In the genomic region with DNA sequence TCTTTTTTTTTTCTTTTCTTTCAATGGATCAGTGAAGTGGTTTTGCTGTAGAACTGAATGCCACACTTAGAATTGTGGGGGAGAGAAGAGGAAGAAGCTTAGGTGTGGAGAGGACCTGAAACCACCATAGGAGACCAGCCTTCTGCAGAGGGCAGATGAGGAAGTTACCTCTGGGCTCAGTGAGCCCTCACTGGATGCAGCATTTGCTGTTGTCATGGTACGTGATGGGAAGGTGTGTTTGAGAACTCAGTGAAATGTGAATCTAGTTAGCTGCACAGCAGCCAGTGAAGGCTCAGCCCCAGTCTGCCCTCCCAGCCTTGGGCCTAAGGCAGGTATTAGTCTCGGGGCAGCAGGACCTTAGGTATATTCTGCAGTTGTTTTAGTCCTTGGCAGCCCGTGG, we compare ENCODE assay signal across 9 cellular contexts. TPM values are rescaled to one million over a fixed set of nuclear protein-coding genes. Genes with fewer than 3 reads are reported as not detected.
DNase-seq lines count a peak whose midpoint lies in the region; ATAC-seq and TF ChIP-seq lines count a peak whose summit lies in the region.
"Had no signal": no experiment of that assay in that cellular context is flagged by ENCODE, and none has a peak within 500 bp of the region (broad histone marks: within the 10 kb centered on the region; RNA-seq: fewer than 3 reads in every experiment).

No MANE protein-coding gene starts in this region.

- H3K27ac ChIP-seq in spleen: peak overlapping the region; percentile 8 to 76 (median 66)
- H3K27ac ChIP-seq: thoracic aorta had no signal

- H3K36me3 ChIP-seq in spleen: peaks cover 0 to 36% (median 30%) of the 10 kb centered on the region in 6 donors

- H3K27ac Mint-ChIP-seq in activated CD8-positive, alpha-beta memory T cell treated with anti-CD3 and anti-CD28 coated beads, Interleukin-2, amount 10 ng/mL, durations not matched to agents 7 days and 5 days: peak overlapping the region; percentile 78

- 52 to 64% (median 58%) methylated on average over 3 of the region's 3 CpGs for WGBS in spleen, 5 donors

- TF ChIP-seq CTCF in spleen (IDR thresholded peaks at IDR 0.05 in 8 of 11, conservative IDR thresholded peaks at IDR 0.05 in 3 of 11): no peak

- H3K36me3 Mint-ChIP-seq in activated CD8-positive, alpha-beta memory T cell treated with anti-CD3 and anti-CD28 coated beads, Interleukin-2, amount 10 ng/mL, durations not matched to agents 7 days and 5 days: peaks cover 71% of the 10 kb centered on the region

- peaks cover 0 to 71% (median 49%) of the 10 kb centered on the region in 6 donors for H3K4me1 ChIP-seq in spleen

- peak; percentile 84 for ATAC-seq in activated CD8-positive, alpha-beta memory T cell treated with anti-CD3 and anti-CD28 coated beads, Interleukin-2, amount 10 ng/mL, durations not matched to agents 7 days and 5 days
- peak; percentile 100 for ATAC-seq in HG02938 (IDR thresholded peaks at IDR 0.05; ENCODE audit: unreplicated experiment)

- intact Hi-C loops in spleen (cut with DNase I; ENCODE audit: low total_unique reads): no loop called here

- H3K9me3 ChIP-seq in spleen: no peaks in the 10 kb centered on the region
- H3K9me3 ChIP-seq: thoracic aorta had no signal

- H3K27me3 Mint-ChIP-seq in activated CD8-positive, alpha-beta memory T cell treated with anti-CD3 and anti-CD28 coated beads, Interleukin-2, amount 10 ng/mL, durations not matched to agents 7 days and 5 days: no peaks in the 10 kb centered on the region

- H3K27me3 ChIP-seq in spleen (replicated peaks in 1 of 7): no peaks in the 10 kb centered on the region

- H3K4me1 Mint-ChIP-seq in activated CD8-positive, alpha-beta memory T cell treated with anti-CD3 and anti-CD28 coated beads, Interleukin-2, amount 10 ng/mL, durations not matched to agents 7 days and 5 days: peaks cover 69% of the 10 kb centered on the region

- no peak overlapping the region for H3K4me3 Mint-ChIP-seq in activated CD8-positive, alpha-beta memory T cell treated with anti-CD3 and anti-CD28 coated beads, Interleukin-2, amount 10 ng/mL, durations not matched to agents 7 days and 5 days

- CTCF ChIA-PET in activated CD8-positive, alpha-beta memory T cell treated with anti-CD3 and anti-CD28 coated beads, Interleukin-2, amount 10 ng/mL, durations not matched to agents 7 days and 5 days (lab: Charles Lee): interaction anchor here (1.5 kb wide), 2 partner anchors 11 to 24 kb away, joined by 5 to 6 read pairs; no protein-coding TSS in a partner anchor

- in situ Hi-C loops in ACHN (cut with HindIII; ENCODE audit: low pct_ligation_motif_present, low pct_unique_long_range_greater_than_20kb, low sequenced_read_pairs): no loop called here

- no peak for DNase-seq in activated CD8-positive, alpha-beta memory T cell treated with anti-CD3 and anti-CD28 coated beads, Interleukin-2, amount 10 ng/mL, durations not matched to agents 7 days and 5 days
- no peak for DNase-seq in activated CD8-positive, alpha-beta memory T cell treated with anti-CD3 and anti-CD28 coated beads, Interleukin-2, amount 50 U/mL, for 48 hours
- DNase-seq in spleen (peak; percentile 81), iPS-NIHi11 (ENCODE audit: low spot score) (no peak), ACHN (no peak), NCI-H748 (lab: John Stamatoyannopoulos, UW; ENCODE audit: unreplicated experiment) (no peak)

- 0 out of 2 replicates have a peak, but pooled peaks have one; percentile 35 for TF ChIP-seq POLR2A in Raji (IDR thresholded peaks at IDR 0.05; ENCODE audit: insufficient read depth, low read depth, low read length)
- no peak for TF ChIP-seq POLR2A in spleen (IDR thresholded peaks at IDR 0.05)

- H3K9me3 Mint-ChIP-seq in activated CD8-positive, alpha-beta memory T cell treated with anti-CD3 and anti-CD28 coated beads, Interleukin-2, amount 10 ng/mL, durations not matched to agents 7 days and 5 days (ENCODE audit: low read depth): peaks cover 11% of the 10 kb centered on the region

- H3K4me3 ChIP-seq in spleen: peak overlapping the region in 1 of 8 donors; percentile 15
- H3K4me3 ChIP-seq: thoracic aorta had no signal

RNA-seq across cellular contexts. Expression of gene CYFIP2, which starts 17.5 kb away (rescaled TPM):
- total RNA-seq in activated CD8-positive, alpha-beta memory T cell treated with anti-CD3 and anti-CD28 coated beads, Interleukin-2, amount 10 ng/mL, durations not matched to agents 7 days and 5 days: 100 to 1,000 TPM; 382 to 438 TPM
- total RNA-seq in spleen: 100 to 1,000 TPM; 123 to 232 (median 198) TPM
- polyA plus RNA-seq in spleen: 10 to 100 TPM; 74.8 to 83.4 (median 75.1) TPM
